13 cellular contexts compared by ENCODE assay signal in the genomic region with DNA sequence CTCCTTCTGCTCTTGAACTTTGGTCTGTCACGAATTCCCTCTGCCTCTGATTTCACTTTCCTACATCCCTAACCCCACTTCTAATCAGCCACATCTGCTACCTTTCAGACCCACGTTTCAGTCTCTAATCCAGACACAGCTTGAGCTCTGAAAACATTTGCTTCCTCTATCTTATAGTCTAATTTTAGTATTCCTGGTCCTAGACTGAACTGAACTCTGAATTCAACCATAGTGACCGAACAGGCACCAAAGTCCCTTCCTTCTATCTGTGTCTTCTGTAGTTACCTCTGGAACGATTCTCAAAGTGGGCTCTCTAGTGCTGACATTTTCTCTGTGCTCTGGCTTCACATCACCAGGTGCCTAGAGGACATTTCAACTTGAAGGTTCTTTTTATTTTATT.
A peak's percentile ranks its signal among the peaks of the same experiment; 100 is the strongest.
DNase-seq lines count a peak whose midpoint lies in the region; ATAC-seq lines count a peak whose summit lies in the region.
"Had no signal": no experiment of that assay in that cellular context is flagged by ENCODE, and none has a peak within 500 bp of the region (broad histone marks: within the 10 kb centered on the region; RNA-seq: fewer than 3 reads in every experiment).

No MANE protein-coding gene starts in this region.

- ATAC-seq in Right ventricle myocardium superior (ENCODE audit: poor library complexity) (peak; percentile 56), Right ventricle myocardium inferior (no peak), left ventricle myocardium superior (peak; percentile 61), left cardiac atrium (no peak)
- ATAC-seq: A549; CD8-positive, alpha-beta T cell had no signal

- intact Hi-C loops in Right ventricle myocardium superior (cut with DNase I) (no loop called here), Right ventricle myocardium inferior (cut with DNase I) (loop anchor here (5.0 kb wide), 2 partner anchors 34 to 119 kb away; no protein-coding TSS in a partner anchor), left ventricle myocardium superior (cut with micrococcal nuclease) (no loop called here), left cardiac atrium (cut with DNase I) (no loop called here)

- DNase-seq in Right ventricle myocardium superior (no peak), Right ventricle myocardium inferior (ENCODE audit: missing footprints) (no peak), left ventricle myocardium superior (no peak), left cardiac atrium (no peak), NCI-H2171 (lab: John Stamatoyannopoulos, UW) (no peak)
- DNase-seq: AML-193; Caco-2; Calu3; CD4-positive, alpha-beta T cell; CD8-positive, alpha-beta T cell; DMS79 treated with DMSO at 0.1 percent for 48 hours; GF-D8 had no signal

Comparison
In these comparisons a context has a peak if more than half of its experiments do, and no peak if none do; other contexts are left out.
1. ATAC-seq: peak in Right ventricle myocardium superior (single experiment) and left ventricle myocardium superior (single experiment); none in Right ventricle myocardium inferior (single experiment) and left cardiac atrium (0 of 2).